8 cellular contexts compared by ENCODE assay signal in the genomic region with DNA sequence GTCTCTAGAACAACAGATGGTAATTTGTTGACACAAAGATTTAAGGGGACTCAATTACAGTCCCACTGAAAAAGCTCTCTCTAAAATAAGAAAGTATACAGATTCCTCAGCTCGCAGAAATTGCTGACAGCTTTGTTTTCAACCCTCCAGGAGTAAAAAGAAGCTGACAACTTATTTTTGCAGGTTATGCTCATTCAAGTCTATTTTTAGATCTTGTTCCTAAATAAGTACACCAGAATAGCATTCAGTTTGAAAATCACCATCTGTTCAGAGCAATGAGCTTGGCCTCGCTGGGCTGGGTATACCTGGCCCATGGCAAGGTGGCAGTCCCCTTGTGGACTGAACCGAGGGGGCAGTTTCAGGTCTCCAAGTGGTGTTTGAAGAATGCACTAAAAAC.
A peak's percentile ranks its signal among the peaks of the same experiment; 100 is the strongest.
DNase-seq lines count a peak whose midpoint lies in the region; ATAC-seq and TF ChIP-seq lines count a peak whose summit lies in the region.

No MANE protein-coding gene starts in this region.

- DNase-seq in DMS 273 treated with DMSO at 0.1 percent for 48 hours (lab: John Stamatoyannopoulos, UW) (peak; percentile 75), NCI-H1694 treated with DMSO at 0.1 percent for 48 hours (lab: John Stamatoyannopoulos, UW) (peak; percentile 58), chondrocyte (ENCODE audit: low spot score) (no peak), nephron progenitor cell (no peak), mucosa of gallbladder (ENCODE audit: low spot score) (no peak), COLO668 (lab: John Stamatoyannopoulos, UW; ENCODE audit: unreplicated experiment) (no peak)
- DNase-seq in stimulated activated CD4-positive, alpha-beta T cell treated with anti-CD3 and anti-CD28 coated beads, Interleukin-2, amount 100 ng/mL, for 48 hours = no peak

- peak overlapping the region; percentile 96 for H3K27ac Mint-ChIP-seq in chondrocyte (ENCODE audit: unreplicated experiment)
- peak overlapping the region; percentile 79 for H3K27ac Mint-ChIP-seq in nephron progenitor cell

- H3K9me3 Mint-ChIP-seq in chondrocyte (ENCODE audit: low read depth) = peaks cover 5% of the 10 kb centered on the region
- H3K9me3 Mint-ChIP-seq in nephron progenitor cell = peaks cover 13% of the 10 kb centered on the region

- peak overlapping the region; percentile 54 for H3K4me3 Mint-ChIP-seq in chondrocyte (ENCODE audit: unreplicated experiment)
- H3K4me3 Mint-ChIP-seq in nephron progenitor cell = peak overlapping the region; percentile 52

- H3K4me1 Mint-ChIP-seq in chondrocyte (ENCODE audit: low read depth) = peaks cover 47% of the 10 kb centered on the region
- peaks cover 66% of the 10 kb centered on the region for H3K4me1 Mint-ChIP-seq in nephron progenitor cell

- no peak for TF ChIP-seq CTCF in chondrocyte (IDR thresholded peaks at IDR 0.05)
- TF ChIP-seq CTCF in nephron progenitor cell (IDR thresholded peaks at IDR 0.05) = no peak

- H3K27me3 Mint-ChIP-seq in chondrocyte (ENCODE audit: low read depth) (no peaks in the 10 kb centered on the region), nephron progenitor cell (ENCODE audit: low read depth, poor library complexity) (peaks cover 3% of the 10 kb centered on the region)

- H3K36me3 Mint-ChIP-seq in chondrocyte (ENCODE audit: low read depth) (peaks cover 4% of the 10 kb centered on the region), nephron progenitor cell (ENCODE audit: low read depth) (peaks cover 6% of the 10 kb centered on the region)

- no peak for ATAC-seq in HG03039 (IDR thresholded peaks at IDR 0.05; ENCODE audit: unreplicated experiment)

Comparison
In these comparisons a context has a peak if more than half of its experiments do, and no peak if none do; other contexts are left out.
1. DNase-seq: peak in DMS 273 treated with DMSO at 0.1 percent for 48 hours (single experiment) and NCI-H1694 treated with DMSO at 0.1 percent for 48 hours (single experiment); none in chondrocyte (single experiment), nephron progenitor cell (single experiment), stimulated activated CD4-positive, alpha-beta T cell treated with anti-CD3 and anti-CD28 coated beads, Interleukin-2, amount 100 ng/mL, for 48 hours (0 of 2), mucosa of gallbladder (single experiment) and COLO668 (single experiment).